Comparison of ENCODE assay signal across 27 cellular contexts in genomic region chr7:71517940-71518339, GRCh38.
"Had no signal": no experiment of that assay in that cellular context is flagged by ENCODE, and none has a peak within 500 bp of the region (broad histone marks: within the 10 kb centered on the region; RNA-seq: fewer than 3 reads in every experiment).

No MANE protein-coding gene starts in this region.

- H3K4me1 Mint-ChIP-seq: activated naive CD4-positive, alpha-beta T cell treated with anti-CD3 and anti-CD28 coated beads, Interleukin-2, amount 10 ng/mL, durations not matched to agents 7 days and 5 days; activated naive CD8-positive, alpha-beta T cell treated with anti-CD3 and anti-CD28 coated beads, Interleukin-2, amount 10 ng/mL, durations not matched to agents 7 days and 5 days; immature natural killer cell; naive B cell; nephron progenitor cell; stimulated activated effector memory CD8-positive, alpha-beta T cell treated with anti-CD3 and anti-CD28 coated beads, Interleukin-12 subunit alpha, Interleukin-12 subunit beta, amount 100 ng/mL, for 72 hours had no signal

- ATAC-seq: activated CD4-positive, CD25-positive, alpha-beta regulatory T cell treated with anti-CD3 and anti-CD28 coated beads, Interleukin-2, amount 50 U/mL, for 24 hours; gastroesophageal sphincter; lower lobe of right lung; mucosa of descending colon; right lobe of liver; stimulated activated effector memory CD8-positive, alpha-beta T cell treated with anti-CD3 and anti-CD28 coated beads, Interleukin-12 subunit alpha, Interleukin-12 subunit beta, amount 100 ng/mL, for 72 hours had no signal

- H3K4me3 ChIP-seq: colonic mucosa, gastroesophageal sphincter, lower lobe of right lung, mucosa of descending colon, right lobe of liver, uterus had no signal

- H3K27me3 Mint-ChIP-seq: activated CD4-positive, alpha-beta memory T cell treated with anti-CD3 and anti-CD28 coated beads for 36 hours; activated naive CD4-positive, alpha-beta T cell treated with anti-CD3 and anti-CD28 coated beads, Interleukin-2, amount 10 ng/mL, durations not matched to agents 7 days and 5 days; activated naive CD8-positive, alpha-beta T cell treated with anti-CD3 and anti-CD28 coated beads, Interleukin-2, amount 10 ng/mL, durations not matched to agents 7 days and 5 days; activated T-cell treated with anti-CD3 and anti-CD28 coated beads, Interleukin-2, amount 50 U/mL, for 24 hours; naive B cell; stimulated activated naive CD8-positive, alpha-beta T cell treated with anti-CD3 and anti-CD28 coated beads, Interleukin-15, Interleukin-2, amounts not matched to agents 100 ng/mL and 50 ng/mL, for 24 hours had no signal

- H3K27ac Mint-ChIP-seq: activated CD4-positive, alpha-beta memory T cell treated with anti-CD3 and anti-CD28 coated beads for 36 hours; activated naive CD4-positive, alpha-beta T cell treated with anti-CD3 and anti-CD28 coated beads, Interleukin-2, amount 10 ng/mL, durations not matched to agents 7 days and 5 days; activated naive CD8-positive, alpha-beta T cell treated with anti-CD3 and anti-CD28 coated beads, Interleukin-2, amount 10 ng/mL, durations not matched to agents 7 days and 5 days; activated T-cell treated with anti-CD3 and anti-CD28 coated beads, Interleukin-2, amount 50 U/mL, for 24 hours; immature natural killer cell; naive B cell; nephron progenitor cell; stimulated activated effector memory CD8-positive, alpha-beta T cell treated with anti-CD3 and anti-CD28 coated beads, Interleukin-12 subunit alpha, Interleukin-12 subunit beta, amount 100 ng/mL, for 72 hours; stimulated activated naive CD8-positive, alpha-beta T cell treated with anti-CD3 and anti-CD28 coated beads, Interleukin-15, Interleukin-2, amounts not matched to agents 100 ng/mL and 50 ng/mL, for 24 hours; type B pancreatic cell had no signal

- H3K36me3 Mint-ChIP-seq: activated naive CD4-positive, alpha-beta T cell treated with anti-CD3 and anti-CD28 coated beads, Interleukin-2, amount 10 ng/mL, durations not matched to agents 7 days and 5 days; activated naive CD8-positive, alpha-beta T cell treated with anti-CD3 and anti-CD28 coated beads, Interleukin-2, amount 10 ng/mL, durations not matched to agents 7 days and 5 days; immature natural killer cell; stimulated activated effector memory CD8-positive, alpha-beta T cell treated with anti-CD3 and anti-CD28 coated beads, Interleukin-12 subunit alpha, Interleukin-12 subunit beta, amount 100 ng/mL, for 72 hours had no signal

- H3K4me3 Mint-ChIP-seq: activated CD4-positive, alpha-beta memory T cell treated with anti-CD3 and anti-CD28 coated beads for 36 hours; activated naive CD4-positive, alpha-beta T cell treated with anti-CD3 and anti-CD28 coated beads, Interleukin-2, amount 10 ng/mL, durations not matched to agents 7 days and 5 days; activated naive CD8-positive, alpha-beta T cell treated with anti-CD3 and anti-CD28 coated beads, Interleukin-2, amount 10 ng/mL, durations not matched to agents 7 days and 5 days; activated T-cell treated with anti-CD3 and anti-CD28 coated beads, Interleukin-2, amount 50 U/mL, for 24 hours; immature natural killer cell; naive B cell; nephron progenitor cell; stimulated activated effector memory CD8-positive, alpha-beta T cell treated with anti-CD3 and anti-CD28 coated beads, Interleukin-12 subunit alpha, Interleukin-12 subunit beta, amount 100 ng/mL, for 72 hours; stimulated activated naive CD8-positive, alpha-beta T cell treated with anti-CD3 and anti-CD28 coated beads, Interleukin-15, Interleukin-2, amounts not matched to agents 100 ng/mL and 50 ng/mL, for 24 hours; type B pancreatic cell had no signal

- H3K9me3 ChIP-seq: colonic mucosa, gastroesophageal sphincter, lower lobe of right lung, neutrophil, right lobe of liver, uterus had no signal

- H3K36me3 ChIP-seq: colonic mucosa, gastroesophageal sphincter, lower lobe of right lung, neutrophil, right lobe of liver, uterus had no signal

- DNase-seq: activated CD4-positive, alpha-beta memory T cell treated with anti-CD3 and anti-CD28 coated beads for 36 hours; activated CD4-positive, alpha-beta T cell treated with anti-CD3 and anti-CD28 coated beads for 48 hours; activated CD8-positive, alpha-beta memory T cell treated with anti-CD3 and anti-CD28 coated beads, Interleukin-2, amount 50 U/mL, for 4 hours; activated gamma-delta T cell; activated naive CD4-positive, alpha-beta T cell treated with anti-CD3 and anti-CD28 coated beads, Interleukin-2, amount 10 ng/mL, durations not matched to agents 7 days and 5 days; activated naive CD8-positive, alpha-beta T cell treated with anti-CD3 and anti-CD28 coated beads, Interleukin-2, amount 10 ng/mL, durations not matched to agents 7 days and 5 days; activated T-cell treated with anti-CD3 and anti-CD28 coated beads, Interleukin-2, amount 50 U/mL, for 24 hours; central memory CD4-positive, alpha-beta T cell; colonic mucosa; effector CD8-positive, alpha-beta T cell; immature natural killer cell; kidney; lower lobe of right lung; mesenchymal stem cell; mucosa of descending colon; naive B cell; nephron progenitor cell; right lobe of liver; small intestine; stimulated activated CD4-positive, alpha-beta T cell treated with anti-CD3 and anti-CD28 coated beads, Interleukin-4, amount 100 ng/mL, for 24 hours; uterus had no signal

- H3K27ac ChIP-seq: colonic mucosa, gastroesophageal sphincter, lower lobe of right lung, neutrophil, right lobe of liver, uterus had no signal

- H3K4me1 ChIP-seq: colonic mucosa, gastroesophageal sphincter, lower lobe of right lung, right lobe of liver, uterus had no signal

- H3K27me3 ChIP-seq: colonic mucosa, gastroesophageal sphincter, neutrophil, right lobe of liver, uterus had no signal
